In the genomic region with DNA sequence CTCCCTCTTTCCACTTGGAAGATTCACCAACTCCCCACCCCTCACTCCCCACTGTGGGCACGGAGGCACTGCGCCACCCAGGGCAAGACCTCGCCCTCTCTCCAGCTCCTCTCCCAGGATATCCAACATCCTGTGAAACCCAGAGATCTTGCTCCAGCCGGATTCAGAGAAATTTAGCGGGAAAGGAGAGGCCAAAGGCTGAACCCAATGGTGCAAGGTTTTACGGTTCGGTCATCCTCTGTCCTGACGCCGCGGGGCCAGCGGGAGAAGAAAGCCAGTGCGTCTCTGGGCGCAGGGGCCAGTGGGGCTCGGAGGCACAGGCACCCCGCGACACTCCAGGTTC, we compare ENCODE assay signal across 8 cellular contexts. TPM values are rescaled to one million over a fixed set of nuclear protein-coding genes. Genes with fewer than 3 reads are reported as not detected.
DNase-seq lines count a peak whose midpoint lies in the region; ATAC-seq and TF ChIP-seq lines count a peak whose summit lies in the region.

No MANE protein-coding gene starts in this region.

- peak overlapping the region; percentile 77 for H2AFZ ChIP-seq in MM.1S (ENCODE audit: low read length)

- peaks cover 25% of the 10 kb centered on the region for H3K4me1 Mint-ChIP-seq in nephron

- ATAC-seq in GM21447 (IDR thresholded peaks at IDR 0.05; ENCODE audit: unreplicated experiment): no peak

- H3K9me3 Mint-ChIP-seq in nephron: no peaks in the 10 kb centered on the region

- peak overlapping the region; percentile 83 for H3K4me3 ChIP-seq in BLaER1
- H3K4me3 ChIP-seq in MM.1S (ENCODE audit: low read length): peak overlapping the region; percentile 88
- H3K4me3 ChIP-seq in effector memory CD4-positive, alpha-beta T cell (ENCODE audit: insufficient read depth, low read depth, low read length, poor library complexity, severe bottlenecking): peak overlapping the region; percentile 85

- H3K4me1 ChIP-seq in BLaER1 (peaks cover 58% of the 10 kb centered on the region), MM.1S (ENCODE audit: low read length) (peaks cover 30% of the 10 kb centered on the region)
- H3K4me1 ChIP-seq in effector memory CD4-positive, alpha-beta T cell (ENCODE audit: control insufficient read depth, insufficient read depth, low read length, poor library complexity, severe bottlenecking): peaks cover 16% of the 10 kb centered on the region

- no peaks in the 10 kb centered on the region for H3K36me3 Mint-ChIP-seq in nephron (ENCODE audit: low read depth)

- peaks cover 56% of the 10 kb centered on the region for H3K79me2 ChIP-seq in MM.1S (ENCODE audit: low read length)

- no peak overlapping the region for H3K27ac Mint-ChIP-seq in nephron

- H3K9me3 ChIP-seq in BLaER1 (no peaks in the 10 kb centered on the region), MM.1S (replicated peaks; ENCODE audit: insufficient read depth, low read length) (no peaks in the 10 kb centered on the region)
- no peaks in the 10 kb centered on the region for H3K9me3 ChIP-seq in effector memory CD4-positive, alpha-beta T cell (ENCODE audit: control insufficient read depth, low read length)

- TF ChIP-seq CTCF in MM.1S (IDR thresholded peaks at IDR 0.05; ENCODE audit: low read length): no peak
- no peak for TF ChIP-seq CTCF in nephron (IDR thresholded peaks at IDR 0.05; ENCODE audit: unreplicated experiment in 3 of 3)

- peaks cover 12% of the 10 kb centered on the region; the same call in 1 of the 2 replicates for H3K36me3 ChIP-seq in BLaER1
- no peaks in the 10 kb centered on the region for H3K36me3 ChIP-seq in MM.1S (replicated peaks; ENCODE audit: insufficient read depth, low read length)
- peaks cover 8% of the 10 kb centered on the region for H3K36me3 ChIP-seq in effector memory CD4-positive, alpha-beta T cell (ENCODE audit: control insufficient read depth, insufficient read depth, low read length)

- DNase-seq in MM.1S (no peak), G401 (ENCODE audit: low spot score) (no peak), NCI-H524 (lab: John Stamatoyannopoulos, UW) (no peak), NCI-H2081 (lab: John Stamatoyannopoulos, UW) (no peak)
- DNase-seq in effector memory CD4-positive, alpha-beta T cell: no peak

- peak overlapping the region; percentile 87 for H3K27ac ChIP-seq in BLaER1
- peak overlapping the region; percentile 95; the same call in 1 of the 2 replicates for H3K27ac ChIP-seq in MM.1S (ENCODE audit: low read length)
- peak overlapping the region; percentile 97 for H3K27ac ChIP-seq in effector memory CD4-positive, alpha-beta T cell (ENCODE audit: insufficient read depth, low read length, poor library complexity, severe bottlenecking)

- no peaks in the 10 kb centered on the region for H3K9me2 ChIP-seq in MM.1S (replicated peaks; ENCODE audit: insufficient read depth, low read length)

- no peaks in the 10 kb centered on the region for H3K27me3 ChIP-seq in BLaER1
- no peaks in the 10 kb centered on the region for H3K27me3 ChIP-seq in MM.1S (replicated peaks; ENCODE audit: insufficient read depth, low read length)
- no peaks in the 10 kb centered on the region for H3K27me3 ChIP-seq in effector memory CD4-positive, alpha-beta T cell (replicated peaks; ENCODE audit: control insufficient read depth, insufficient read depth, low read length, poor library complexity, severe bottlenecking)

- H3K4me2 ChIP-seq in BLaER1 (peak overlapping the region; percentile 97), MM.1S (ENCODE audit: low read depth, low read length) (peak overlapping the region; percentile 95)

- peak overlapping the region; percentile 66 to 75 (median 69) for H3K4me3 Mint-ChIP-seq in nephron

- peaks cover 37% of the 10 kb centered on the region for H3F3A ChIP-seq in MM.1S (ENCODE audit: insufficient read depth, low read length)

- peaks cover 57% of the 10 kb centered on the region for H3K27me3 Mint-ChIP-seq in nephron (ENCODE audit: low read depth)

- in situ Hi-C loops in G401 (cut with HindIII; ENCODE audit: low sequenced_read_pairs): no loop called here

- H3K9ac ChIP-seq in BLaER1 (peak overlapping the region; percentile 84), MM.1S (ENCODE audit: low read length) (peak overlapping the region; percentile 97)

- H4K20me1 ChIP-seq in BLaER1 (peaks cover 28% of the 10 kb centered on the region), MM.1S (ENCODE audit: insufficient read depth, low read length) (no peaks in the 10 kb centered on the region)

RNA-seq across cellular contexts. Expression of a gene that starts 0.4 kb away (rescaled TPM):
- 0.80 and 6.8 TPM in 2 replicates for total RNA-seq in G401 (2014; rRNA removed; shearing (Covaris generic))
